In genomic region chr21:45293214-45293725, GRCh38 we compare ENCODE assay signal across 1 cellular context.
TF ChIP-seq lines count a peak whose summit lies in the region.

No MANE protein-coding gene starts in this region.

TF ChIP-seq in SK-N-SH treated with all-trans-retinoic acid at 6 μM for 48 hours, 23 proteins besides CTCF, POLR2A, EP300 and RAD21:
- no peak for TF ChIP-seq POU6F1 (CRISPR knock-in tag; IDR thresholded peaks at IDR 0.05; ENCODE audit: borderline replicate concordance, low read depth)
- no peak for TF ChIP-seq RARB (CRISPR knock-in tag; IDR thresholded peaks at IDR 0.05)
- no peak for TF ChIP-seq CREB5 (CRISPR knock-in tag; IDR thresholded peaks at IDR 0.05; ENCODE audit: low read depth)
- no peak for TF ChIP-seq ZFP3 (CRISPR knock-in tag; IDR thresholded peaks at IDR 0.05)
- TF ChIP-seq TSHZ2 (CRISPR knock-in tag; IDR thresholded peaks at IDR 0.05) = no peak
- TF ChIP-seq ZFP30 (CRISPR knock-in tag; IDR thresholded peaks at IDR 0.05) = no peak
- no peak for TF ChIP-seq ZNF70 (CRISPR knock-in tag; IDR thresholded peaks at IDR 0.05)
- no peak for TF ChIP-seq GLIS3 (CRISPR knock-in tag; IDR thresholded peaks at IDR 0.05)
- no peak for TF ChIP-seq PPARA (CRISPR knock-in tag; IDR thresholded peaks at IDR 0.05; ENCODE audit: borderline replicate concordance)
- no peak for TF ChIP-seq TCF4 (CRISPR knock-in tag; IDR thresholded peaks at IDR 0.05; ENCODE audit: borderline replicate concordance)
- no peak for TF ChIP-seq ESRRG (CRISPR knock-in tag; IDR thresholded peaks at IDR 0.05)
- no peak for TF ChIP-seq TOX (CRISPR knock-in tag; IDR thresholded peaks at IDR 0.05; ENCODE audit: borderline replicate concordance)
- TF ChIP-seq CSDC2 (CRISPR knock-in tag; IDR thresholded peaks at IDR 0.05) = no peak
- TF ChIP-seq BACH2 (CRISPR knock-in tag; IDR thresholded peaks at IDR 0.05; ENCODE audit: borderline replicate concordance) = no peak
- TF ChIP-seq ZC3H10 (CRISPR knock-in tag; IDR thresholded peaks at IDR 0.05) = no peak
